Comparison of ENCODE assay signal across 8 cellular contexts in genomic region chr3:15796771-15797599, GRCh38. TPM values are rescaled to one million over a fixed set of nuclear protein-coding genes. Genes with fewer than 3 reads are reported as not detected.
DNase-seq lines count a peak whose midpoint lies in the region; ATAC-seq, FAIRE-seq and TF ChIP-seq lines count a peak whose summit lies in the region.

No MANE protein-coding gene starts in this region.

- POLR2A ChIA-PET in OCI-LY7 (lab: Charles Lee), result interaction anchor here (0.6 to 3.9 kb wide), 19 partner anchors 8 to 1818 kb away, joined by 3 to 17 read pairs (median 4); partner anchors contain the start of genes CAPN7, CHCHD4 and TMEM43

- H4K20me1 ChIP-seq in OCI-LY7 (ENCODE audit: insufficient read depth, low read length) (peaks cover 11% of the 10 kb centered on the region; the same call in 1 of the 2 replicates), keratinocyte (ENCODE audit: control insufficient read depth, extremely low read depth, insufficient read depth, low read length) (no peaks in the 10 kb centered on the region)

- dilution Hi-C loops in keratinocyte (cut with MboI; ENCODE audit: extremely low pct_ligation_motif_present, low sequenced_read_pairs), result no loop called here

- no peaks in the 10 kb centered on the region for H3K9me2 ChIP-seq in OCI-LY7 (ENCODE audit: insufficient read depth, low read length)

- H3K4me1 ChIP-seq in OCI-LY7 (ENCODE audit: insufficient read depth, low read length, poor library complexity, severe bottlenecking), result peaks cover 37% of the 10 kb centered on the region
- H3K4me1 ChIP-seq in keratinocyte (ENCODE audit: control insufficient read depth, extremely low read depth, insufficient read depth, low read length), result peaks cover 23% of the 10 kb centered on the region
- H3K4me1 ChIP-seq in spleen, result peaks cover 13 to 91% (median 78%) of the 10 kb centered on the region in 6 donors

- FAIRE-seq in keratinocyte (lab: Jason Lieb, UNC), result peak; percentile 86

- peaks cover 62% of the 10 kb centered on the region for H3K79me2 ChIP-seq in OCI-LY7 (ENCODE audit: insufficient read depth, low read depth, low read length)
- H3K79me2 ChIP-seq in keratinocyte (ENCODE audit: control insufficient read depth, insufficient read depth, low read length), result peaks cover 53% of the 10 kb centered on the region

- CTCF ChIA-PET in OCI-LY7 (lab: Charles Lee; ENCODE audit: unreplicated experiment), result interaction anchor here (0.9 to 1.0 kb wide), 2 partner anchors 9 to 166 kb away, joined by 3 read pairs; no protein-coding TSS in a partner anchor

- H2AFZ ChIP-seq in OCI-LY7 (ENCODE audit: low read length) (no peak overlapping the region), keratinocyte (ENCODE audit: control insufficient read depth, low read length) (no peak overlapping the region)

- BruUV-seq in OCI-LY7 (replicated peaks; lab: Mats Ljungman, UMichigan), result no TSS peak

- in situ Hi-C loops in ACHN (cut with HindIII; ENCODE audit: low pct_ligation_motif_present, low pct_unique_long_range_greater_than_20kb, low sequenced_read_pairs), result no loop called here

- H3K9ac ChIP-seq in keratinocyte (ENCODE audit: control insufficient read depth, extremely low read depth, insufficient read depth, low read length), result peak overlapping the region; percentile 81

- WGBS in spleen, 5 donors, result 9 to 15% (median 12%) methylated on average over 5 of the region's 5 CpGs

- H3K9me1 ChIP-seq in keratinocyte (ENCODE audit: control insufficient read depth, extremely low read depth, insufficient read depth, low read length), result no peaks in the 10 kb centered on the region

- no peaks in the 10 kb centered on the region for H3K9me3 ChIP-seq in OCI-LY7 (ENCODE audit: low read length)
- H3K9me3 ChIP-seq in keratinocyte (ENCODE audit: control insufficient read depth, low read depth, low read length), result no peaks in the 10 kb centered on the region
- H3K9me3 ChIP-seq in spleen, result no peaks in the 10 kb centered on the region

- H3K4me2 ChIP-seq in OCI-LY7 (ENCODE audit: low read length), result peak overlapping the region; percentile 52
- H3K4me2 ChIP-seq in keratinocyte (ENCODE audit: control insufficient read depth, extremely low read depth, insufficient read depth, low read depth, low read length), result peak overlapping the region; percentile 72

- no peak for TF ChIP-seq POLR2A in spleen (IDR thresholded peaks at IDR 0.05)

- H3K27ac ChIP-seq in OCI-LY7 (ENCODE audit: low read depth, low read length, poor library complexity, severe bottlenecking) (peak overlapping the region; percentile 15), keratinocyte (ENCODE audit: control insufficient read depth, insufficient read depth, low read length) (peak overlapping the region; percentile 89), spleen (peak overlapping the region; percentile 38 to 89 (median 84))

- H3K27me3 ChIP-seq in keratinocyte (ENCODE audit: control insufficient read depth, extremely low read depth, insufficient read depth, low read length) (no peaks in the 10 kb centered on the region), spleen (replicated peaks in 1 of 7) (no peaks in the 10 kb centered on the region)

- peak; percentile 71 for DNase-seq in ACHN
- DNase-seq in OCI-LY7 (ENCODE audit: low spot score), result no peak
- peak; percentile 12 for DNase-seq in central memory CD4-positive, alpha-beta T cell
- DNase-seq in keratinocyte (ENCODE audit: low read depth, low spot score), result no peak
- DNase-seq in spleen, result no peak

- peaks cover 25% of the 10 kb centered on the region for H3K36me3 ChIP-seq in OCI-LY7 (ENCODE audit: insufficient read depth, low read length)
- no peaks in the 10 kb centered on the region for H3K36me3 ChIP-seq in keratinocyte (ENCODE audit: control insufficient read depth in 2 of 2, extremely low read depth in 1 of 2, insufficient read depth in 2 of 2, low read length in 2 of 2)
- H3K36me3 ChIP-seq in spleen, result peaks cover 0 to 8% (median 0%) of the 10 kb centered on the region in 6 donors

- H3K4me3 ChIP-seq in OCI-LY7 (ENCODE audit: low read depth, low read length, poor library complexity, severe bottlenecking) (no peak overlapping the region), keratinocyte (ENCODE audit: control insufficient read depth in 2 of 3, extremely low read depth in 1 of 3, insufficient read depth in 2 of 3, low read depth in 1 of 3, low read length in 3 of 3) (peak overlapping the region; percentile 18 to 71 (median 36)), spleen (peak overlapping the region; percentile 1 to 64 (median 20))

- intact Hi-C loops in OCI-LY7 (cut with micrococcal nuclease; ENCODE audit: unreplicated experiment) (no loop called here), spleen (cut with DNase I; ENCODE audit: low total_unique reads) (no loop called here)

- ATAC-seq in GM21529 (IDR thresholded peaks at IDR 0.05; ENCODE audit: unreplicated experiment) (peak; percentile 32), GM21576 (IDR thresholded peaks at IDR 0.05; ENCODE audit: unreplicated experiment) (no peak), HG02973 (IDR thresholded peaks at IDR 0.05; ENCODE audit: unreplicated experiment) (no peak)

- TF ChIP-seq CTCF in OCI-LY7 (conservative IDR thresholded peaks at IDR 0.05; ENCODE audit: low read length) (no peak), keratinocyte (optimal IDR thresholded peaks at IDR 0.05 in 1 of 3, IDR thresholded peaks at IDR 0.05 in 1 of 3, conservative IDR thresholded peaks at IDR 0.05 in 1 of 3; ENCODE audit: extremely low read depth in 1 of 3, insufficient read depth in 2 of 3, low read length in 3 of 3) (no peak), spleen (IDR thresholded peaks at IDR 0.05 in 8 of 11, conservative IDR thresholded peaks at IDR 0.05 in 3 of 11) (no peak)

RNA-seq across cellular contexts. Expression of gene ANKRD28, which starts 0.8 kb away (rescaled TPM):
- 52.9 and 69.0 TPM in 2 replicates for total RNA-seq in OCI-LY7 (2014; rRNA removed; shearing (Covaris generic))
- total RNA-seq in OCI-LY7 (2022) (59.9 and 63.1 TPM in 2 replicates), spleen (10 to 100 TPM; 36.0 to 68.6 (median 49.9) TPM)
- polyA plus RNA-seq in keratinocyte (16.4 to 32.7 TPM (median 22.0 TPM) in 3 replicates), spleen (1 to 10 TPM; 5.3 to 8.2 (median 5.7) TPM)
- 20.7 TPM for polyA plus RNA-seq in keratinocyte (2011; ENCODE audit: low read depth)
- 11.3 and 20.7 TPM in 2 replicates for polyA plus RNA-seq in keratinocyte (2011; cell fraction: cytosol; rRNA removed)
- polyA plus RNA-seq in keratinocyte (2011; cell fraction: nucleus; rRNA removed), result 27.6 and 33.4 TPM in 2 replicates
- polyA plus RNA-seq in keratinocyte (2012; ENCODE audit: low replicate concordance), result 11.8 and 20.4 TPM in 2 replicates
- 25.9 to 81.2 TPM (median 30.5 TPM) in 3 replicates for polyA minus RNA-seq in keratinocyte
- 24.9 TPM for polyA minus RNA-seq in keratinocyte (2011; cell fraction: cytosol; rRNA and poly(A)+ RNA removed)
- polyA minus RNA-seq in keratinocyte (2011; cell fraction: nucleus; rRNA and poly(A)+ RNA removed), result 30.4 and 65.2 TPM in 2 replicates

Comparison
In these comparisons a context has a peak if more than half of its experiments do, and no peak if none do; other contexts are left out.
1. DNase-seq: peak in ACHN (single experiment) and central memory CD4-positive, alpha-beta T cell (single experiment); none in OCI-LY7 (single experiment), keratinocyte (single experiment) and spleen (single experiment).
2. H3K27ac ChIP-seq: peak in every context shown above with its lines; median percentile 89 in keratinocyte; 84 in spleen; 15 in OCI-LY7.